Comparison of ENCODE assay signal across 13 cellular contexts in the genomic region with DNA sequence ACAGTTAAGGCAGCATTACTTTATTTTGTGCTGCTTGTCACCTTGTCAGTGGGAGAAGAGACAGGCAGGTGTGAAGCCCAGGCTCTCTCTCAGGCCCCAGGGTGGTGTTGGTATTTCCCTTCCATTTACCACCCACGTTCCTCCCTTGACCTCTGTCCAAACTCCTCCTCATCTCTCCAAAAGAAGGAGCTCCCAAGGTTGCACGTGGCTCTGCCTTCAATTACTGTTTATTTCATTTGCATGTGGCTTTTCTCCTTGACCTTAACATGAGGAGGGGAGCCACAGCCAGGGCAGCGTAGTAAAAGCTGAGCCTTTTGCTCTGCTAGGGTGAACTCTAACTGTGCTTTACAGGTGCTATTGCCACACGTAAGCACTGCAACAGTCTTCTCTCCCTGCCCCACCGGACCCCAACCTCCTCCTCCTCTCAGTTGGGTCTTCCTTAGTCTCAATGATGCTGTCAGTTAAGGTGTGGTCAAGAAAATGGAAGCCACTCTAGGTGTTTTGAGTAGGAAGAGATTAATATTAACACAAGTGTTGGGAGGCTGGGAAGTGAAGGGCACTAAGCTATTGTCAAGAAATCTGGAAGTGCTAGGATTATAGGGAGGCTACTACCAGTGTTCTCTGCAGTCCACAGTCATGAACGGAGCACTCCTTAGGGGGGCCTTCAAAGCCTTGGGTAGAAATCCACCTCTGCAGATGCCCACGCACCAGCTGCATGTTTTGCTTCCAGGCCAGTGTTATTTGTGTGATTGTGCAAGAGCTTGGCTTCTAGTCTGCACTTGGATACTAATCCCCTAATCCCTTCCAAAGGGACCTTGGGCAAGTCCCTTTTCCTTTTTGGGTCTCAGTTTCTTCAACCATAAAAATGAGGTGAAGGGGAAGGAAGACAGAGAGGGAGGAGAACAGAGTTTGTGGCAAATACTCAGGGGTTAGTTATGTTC. TPM values are rescaled to one million over a fixed set of nuclear protein-coding genes. Genes with fewer than 3 reads are reported as not detected.
A peak's percentile ranks its signal among the peaks of the same experiment; 100 is the strongest.
DNase-seq lines count a peak whose midpoint lies in the region; ATAC-seq and TF ChIP-seq lines count a peak whose summit lies in the region.
"Had no signal": no experiment of that assay in that cellular context is flagged by ENCODE, and none has a peak within 500 bp of the region (broad histone marks: within the 10 kb centered on the region; RNA-seq: fewer than 3 reads in every experiment).

No MANE protein-coding gene starts in this region.

- TF ChIP-seq CTCF in cardiac fibroblast (IDR thresholded peaks at IDR 0.05; ENCODE audit: low read depth, low read length) (no peak), BE2C (IDR thresholded peaks at IDR 0.05; ENCODE audit: low read depth, low read length) (no peak)

- DNase-seq in GM23248 (peak; percentile 69), cardiac fibroblast (ENCODE audit: low read depth in 2 of 2) (peak; percentile 36 to 45), inferior parietal cortex (ENCODE audit: extremely low spot score) (peak; percentile 16), NCI-H510A treated with DMSO at 0.1 percent for 48 hours (lab: John Stamatoyannopoulos, UW) (no peak), BE2C (no peak), DMS79 treated with DMSO at 0.1 percent for 48 hours (lab: John Stamatoyannopoulos, UW) (no peak)
- DNase-seq: islet precursor cell, NCI-H2029 had no signal

- H3K79me2 ChIP-seq in GM23248 (ENCODE audit: insufficient read depth): peaks cover 9% of the 10 kb centered on the region

- H3K36me3 ChIP-seq in GM23248 (ENCODE audit: low read depth) (no peaks in the 10 kb centered on the region), skeletal muscle tissue (ENCODE audit: control insufficient read depth in 3 of 3, insufficient read depth in 3 of 3, low read length in 3 of 3) (no peaks in the 10 kb centered on the region), BE2C (no peaks in the 10 kb centered on the region)
- H3K36me3 ChIP-seq: tibial nerve had no signal

- WGBS in GM23248 (ENCODE audit: low coverage in 1 of 2, low lambda C conversion rate in 2 of 2, missing lambda C conversion rate in 2 of 2), 2 experiments: 29 to 35% methylated on average over 7 of the region's 7 CpGs

- in situ Hi-C loops in GM23248 (cut with MboI): loop anchor here (25.0 kb wide), 1 partner anchor 901 kb away; the partner anchor contains the start of gene POLR1E

- H3K27ac ChIP-seq in GM23248: peak overlapping the region; percentile 53
- H3K27ac ChIP-seq in skeletal muscle tissue (ENCODE audit: low read depth, low read length): peak overlapping the region; percentile 34

- H2AFZ ChIP-seq in GM23248: peak overlapping the region; percentile 18

- H3K9me2 ChIP-seq in GM23248 (ENCODE audit: insufficient read depth): no peaks in the 10 kb centered on the region

- ATAC-seq in SK-N-SH treated with all-trans-retinoic acid at 6 μM for 48 hours: no peak

- H3K4me1 ChIP-seq in GM23248 (ENCODE audit: insufficient read depth) (peaks cover 36% of the 10 kb centered on the region), skeletal muscle tissue (ENCODE audit: control insufficient read depth in 3 of 3, insufficient read depth in 3 of 3, low read length in 3 of 3) (peaks cover 30 to 46% (median 31%) of the 10 kb centered on the region in 3 donors), BE2C (no peaks in the 10 kb centered on the region)

- no peaks in the 10 kb centered on the region for H3K9me3 ChIP-seq in GM23248 (ENCODE audit: low read depth)
- peaks cover 4 to 11% (median 4%) of the 10 kb centered on the region in 3 donors for H3K9me3 ChIP-seq in skeletal muscle tissue (ENCODE audit: control insufficient read depth in 3 of 3, low read length in 3 of 3)
- H3K9me3 ChIP-seq in BE2C: no peaks in the 10 kb centered on the region

- H3K4me3 ChIP-seq in GM23248: no peak overlapping the region
- H3K4me3 ChIP-seq in cardiac fibroblast (replicated peaks in 1 of 2; ENCODE audit: low read depth in 2 of 2, low read length in 2 of 2): no peak overlapping the region
- peak overlapping the region in 1 of 3 donors; percentile 12 for H3K4me3 ChIP-seq in skeletal muscle tissue (ENCODE audit: low read length in 3 of 3)
- H3K4me3 ChIP-seq in BE2C (ENCODE audit: low read depth, low read length): no peak overlapping the region
- H3K4me3 ChIP-seq: tibial nerve had no signal

- H3K27me3 ChIP-seq in GM23248 (replicated peaks; ENCODE audit: insufficient read depth) (no peaks in the 10 kb centered on the region), skeletal muscle tissue (ENCODE audit: control insufficient read depth in 3 of 3, insufficient read depth in 3 of 3, low read length in 3 of 3) (no peaks in the 10 kb centered on the region), BE2C (no peaks in the 10 kb centered on the region)
- H3K27me3 ChIP-seq: tibial nerve had no signal

- H3F3A ChIP-seq in GM23248 (ENCODE audit: insufficient read depth): peaks cover 23% of the 10 kb centered on the region

- peak overlapping the region; percentile 38 for H3K4me2 ChIP-seq in GM23248 (ENCODE audit: unreplicated experiment)

- H4K20me1 ChIP-seq in GM23248 (ENCODE audit: insufficient read depth): no peaks in the 10 kb centered on the region

- no peak overlapping the region for H3K9ac ChIP-seq in GM23248
- peak overlapping the region in 1 of 3 donors; percentile 3 for H3K9ac ChIP-seq in skeletal muscle tissue (ENCODE audit: low read depth in 1 of 3, low read length in 3 of 3)

TF ChIP-seq in SK-N-SH treated with all-trans-retinoic acid at 6 μM for 48 hours, 23 proteins besides CTCF, POLR2A, EP300 and RAD21:
- no peak for TF ChIP-seq ISL1 (CRISPR knock-in tag; IDR thresholded peaks at IDR 0.05)
- TF ChIP-seq BACH2 (CRISPR knock-in tag; IDR thresholded peaks at IDR 0.05; ENCODE audit: borderline replicate concordance): no peak
- no peak for TF ChIP-seq ZFP3 (CRISPR knock-in tag; IDR thresholded peaks at IDR 0.05)
- TF ChIP-seq ARNTL (CRISPR knock-in tag; IDR thresholded peaks at IDR 0.05; ENCODE audit: borderline replicate concordance, low read depth): no peak
- no peak for TF ChIP-seq ZNF565 (CRISPR knock-in tag; conservative IDR thresholded peaks at IDR 0.05; ENCODE audit: low read depth)
- TF ChIP-seq ZC3H10 (CRISPR knock-in tag; IDR thresholded peaks at IDR 0.05): no peak
- TF ChIP-seq, protein P1, sequence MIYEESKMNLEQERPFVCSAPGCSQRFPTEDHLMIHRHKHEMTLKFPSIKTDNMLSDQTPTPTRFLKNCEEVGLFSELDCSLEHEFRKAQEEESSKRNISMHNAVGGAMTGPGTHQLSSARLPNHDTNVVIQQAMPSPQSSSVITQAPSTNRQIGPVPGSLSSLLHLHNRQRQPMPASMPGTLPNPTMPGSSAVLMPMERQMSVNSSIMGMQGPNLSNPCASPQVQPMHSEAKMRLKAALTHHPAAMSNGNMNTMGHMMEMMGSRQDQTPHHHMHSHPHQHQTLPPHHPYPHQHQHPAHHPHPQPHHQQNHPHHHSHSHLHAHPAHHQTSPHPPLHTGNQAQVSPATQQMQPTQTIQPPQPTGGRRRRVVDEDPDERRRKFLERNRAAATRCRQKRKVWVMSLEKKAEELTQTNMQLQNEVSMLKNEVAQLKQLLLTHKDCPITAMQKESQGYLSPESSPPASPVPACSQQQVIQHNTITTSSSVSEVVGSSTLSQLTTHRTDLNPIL (CRISPR knock-in tag; IDR thresholded peaks at IDR 0.05; ENCODE audit: low read depth): no peak
- no peak for TF ChIP-seq ZFP30 (CRISPR knock-in tag; IDR thresholded peaks at IDR 0.05)
- TF ChIP-seq TOX (CRISPR knock-in tag; IDR thresholded peaks at IDR 0.05; ENCODE audit: borderline replicate concordance): no peak
- no peak for TF ChIP-seq ZNF70 (CRISPR knock-in tag; IDR thresholded peaks at IDR 0.05)
- no peak for TF ChIP-seq RARB (CRISPR knock-in tag; IDR thresholded peaks at IDR 0.05)

RNA-seq across cellular contexts. Expression of gene ALDH1B1, which starts 3.9 kb away (rescaled TPM):
- 25.7 and 26.9 TPM in 2 replicates for total RNA-seq in GM23248 (2014; rRNA removed; shearing (Covaris generic))
- polyA plus RNA-seq in GM23248 (2016; fragmentation: Nextera tagmentation; extraction: Ambion mirVana): 39.4 and 39.5 TPM in 2 replicates
- 11.5 TPM for total RNA-seq in skeletal muscle tissue
- polyA plus RNA-seq in BE2C (2012; ENCODE audit: insufficient read depth, insufficient read length, low read depth): 28.7 TPM

RNA-seq across cellular contexts. Expression of gene IGFBPL1, which starts 35.7 kb away (rescaled TPM):
- total RNA-seq in GM23248 (2014; rRNA removed; shearing (Covaris generic)): 0.76 TPM in 1 of 2 replicates, not detected in the other
- 0.34 and 0.35 TPM in 2 replicates for polyA plus RNA-seq in GM23248 (2016; fragmentation: Nextera tagmentation; extraction: Ambion mirVana)
- 1.0 TPM for total RNA-seq in skeletal muscle tissue
- polyA plus RNA-seq in BE2C (2012; ENCODE audit: insufficient read depth, insufficient read length, low read depth): 16.1 TPM
- total RNA-seq: omental fat pad; T-helper 1 cell treated with Interleukin-12 subunit alpha and Interleukin-12 subunit beta and Interleukin-4 antibody, amounts not matched to agents 30 ng/mL and 1 ng/mL, for 36 hours had no signal

Comparison
In these comparisons a context has a peak if more than half of its experiments do, and no peak if none do; other contexts are left out.
1. DNase-seq: peak in GM23248 (single experiment), cardiac fibroblast (2 of 2) and inferior parietal cortex (single experiment); none in NCI-H510A treated with DMSO at 0.1 percent for 48 hours (single experiment), BE2C (single experiment) and DMS79 treated with DMSO at 0.1 percent for 48 hours (single experiment).